1 cellular context compared by ENCODE assay signal in genomic region chr2:55518846-55519167, GRCh38.
TF ChIP-seq lines count a peak whose summit lies in the region.

No MANE protein-coding gene starts in this region.

TF ChIP-seq in GM23338, 12 proteins besides CTCF, POLR2A, EP300 and RAD21 (continued from another document):
- TF ChIP-seq, protein P1, sequence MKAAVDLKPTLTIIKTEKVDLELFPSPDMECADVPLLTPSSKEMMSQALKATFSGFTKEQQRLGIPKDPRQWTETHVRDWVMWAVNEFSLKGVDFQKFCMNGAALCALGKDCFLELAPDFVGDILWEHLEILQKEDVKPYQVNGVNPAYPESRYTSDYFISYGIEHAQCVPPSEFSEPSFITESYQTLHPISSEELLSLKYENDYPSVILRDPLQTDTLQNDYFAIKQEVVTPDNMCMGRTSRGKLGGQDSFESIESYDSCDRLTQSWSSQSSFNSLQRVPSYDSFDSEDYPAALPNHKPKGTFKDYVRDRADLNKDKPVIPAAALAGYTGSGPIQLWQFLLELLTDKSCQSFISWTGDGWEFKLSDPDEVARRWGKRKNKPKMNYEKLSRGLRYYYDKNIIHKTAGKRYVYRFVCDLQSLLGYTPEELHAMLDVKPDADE (IDR thresholded peaks at IDR 0.05), result no peak
- no peak for TF ChIP-seq POLR2AphosphoS5 (IDR thresholded peaks at IDR 0.05; ENCODE audit: low read depth)
- TF ChIP-seq, protein P2, sequence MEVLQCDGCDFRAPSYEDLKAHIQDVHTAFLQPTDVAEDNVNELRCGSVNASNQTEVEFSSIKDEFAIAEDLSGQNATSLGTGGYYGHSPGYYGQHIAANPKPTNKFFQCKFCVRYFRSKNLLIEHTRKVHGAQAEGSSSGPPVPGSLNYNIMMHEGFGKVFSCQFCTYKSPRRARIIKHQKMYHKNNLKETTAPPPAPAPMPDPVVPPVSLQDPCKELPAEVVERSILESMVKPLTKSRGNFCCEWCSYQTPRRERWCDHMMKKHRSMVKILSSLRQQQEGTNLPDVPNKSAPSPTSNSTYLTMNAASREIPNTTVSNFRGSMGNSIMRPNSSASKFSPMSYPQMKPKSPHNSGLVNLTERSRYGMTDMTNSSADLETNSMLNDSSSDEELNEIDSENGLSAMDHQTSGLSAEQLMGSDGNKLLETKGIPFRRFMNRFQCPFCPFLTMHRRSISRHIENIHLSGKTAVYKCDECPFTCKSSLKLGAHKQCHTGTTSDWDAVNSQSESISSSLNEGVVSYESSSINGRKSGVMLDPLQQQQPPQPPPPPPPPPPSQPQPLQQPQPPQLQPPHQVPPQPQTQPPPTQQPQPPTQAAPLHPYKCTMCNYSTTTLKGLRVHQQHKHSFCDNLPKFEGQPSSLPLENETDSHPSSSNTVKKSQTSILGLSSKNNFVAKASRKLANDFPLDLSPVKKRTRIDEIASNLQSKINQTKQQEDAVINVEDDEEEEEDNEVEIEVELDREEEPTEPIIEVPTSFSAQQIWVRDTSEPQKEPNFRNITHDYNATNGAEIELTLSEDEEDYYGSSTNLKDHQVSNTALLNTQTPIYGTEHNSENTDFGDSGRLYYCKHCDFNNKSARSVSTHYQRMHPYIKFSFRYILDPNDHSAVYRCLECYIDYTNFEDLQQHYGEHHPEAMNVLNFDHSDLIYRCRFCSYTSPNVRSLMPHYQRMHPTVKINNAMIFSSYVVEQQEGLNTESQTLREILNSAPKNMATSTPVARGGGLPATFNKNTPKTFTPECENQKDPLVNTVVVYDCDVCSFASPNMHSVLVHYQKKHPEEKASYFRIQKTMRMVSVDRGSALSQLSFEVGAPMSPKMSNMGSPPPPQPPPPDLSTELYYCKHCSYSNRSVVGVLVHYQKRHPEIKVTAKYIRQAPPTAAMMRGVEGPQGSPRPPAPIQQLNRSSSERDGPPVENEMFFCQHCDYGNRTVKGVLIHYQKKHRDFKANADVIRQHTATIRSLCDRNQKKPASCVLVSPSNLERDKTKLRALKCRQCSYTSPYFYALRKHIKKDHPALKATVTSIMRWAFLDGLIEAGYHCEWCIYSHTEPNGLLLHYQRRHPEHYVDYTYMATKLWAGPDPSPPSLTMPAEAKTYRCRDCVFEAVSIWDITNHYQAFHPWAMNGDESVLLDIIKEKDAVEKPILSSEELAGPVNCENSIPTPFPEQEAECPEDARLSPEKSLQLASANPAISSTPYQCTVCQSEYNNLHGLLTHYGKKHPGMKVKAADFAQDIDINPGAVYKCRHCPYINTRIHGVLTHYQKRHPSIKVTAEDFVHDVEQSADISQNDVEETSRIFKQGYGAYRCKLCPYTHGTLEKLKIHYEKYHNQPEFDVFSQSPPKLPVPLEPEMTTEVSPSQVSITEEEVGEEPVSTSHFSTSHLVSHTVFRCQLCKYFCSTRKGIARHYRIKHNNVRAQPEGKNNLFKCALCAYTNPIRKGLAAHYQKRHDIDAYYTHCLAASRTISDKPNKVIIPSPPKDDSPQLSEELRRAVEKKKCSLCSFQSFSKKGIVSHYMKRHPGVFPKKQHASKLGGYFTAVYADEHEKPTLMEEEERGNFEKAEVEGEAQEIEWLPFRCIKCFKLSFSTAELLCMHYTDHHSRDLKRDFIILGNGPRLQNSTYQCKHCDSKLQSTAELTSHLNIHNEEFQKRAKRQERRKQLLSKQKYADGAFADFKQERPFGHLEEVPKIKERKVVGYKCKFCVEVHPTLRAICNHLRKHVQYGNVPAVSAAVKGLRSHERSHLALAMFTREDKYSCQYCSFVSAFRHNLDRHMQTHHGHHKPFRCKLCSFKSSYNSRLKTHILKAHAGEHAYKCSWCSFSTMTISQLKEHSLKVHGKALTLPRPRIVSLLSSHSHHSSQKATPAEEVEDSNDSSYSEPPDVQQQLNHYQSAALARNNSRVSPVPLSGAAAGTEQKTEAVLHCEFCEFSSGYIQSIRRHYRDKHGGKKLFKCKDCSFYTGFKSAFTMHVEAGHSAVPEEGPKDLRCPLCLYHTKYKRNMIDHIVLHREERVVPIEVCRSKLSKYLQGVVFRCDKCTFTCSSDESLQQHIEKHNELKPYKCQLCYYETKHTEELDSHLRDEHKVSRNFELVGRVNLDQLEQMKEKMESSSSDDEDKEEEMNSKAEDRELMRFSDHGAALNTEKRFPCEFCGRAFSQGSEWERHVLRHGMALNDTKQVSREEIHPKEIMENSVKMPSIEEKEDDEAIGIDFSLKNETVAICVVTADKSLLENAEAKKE (CRISPR knock-in tag; IDR thresholded peaks at IDR 0.05), result no peak
- TF ChIP-seq EZH2phosphoT487 (IDR thresholded peaks at IDR 0.05; ENCODE audit: unreplicated experiment), result no peak
